Comparison of ENCODE assay signal across 8 cellular contexts in genomic region chr2:234888442-234888841, GRCh38.
DNase-seq lines count a peak whose midpoint lies in the region; ATAC-seq and TF ChIP-seq lines count a peak whose summit lies in the region.
"Not testable (repeated sequence)": the region's sequence is repeated elsewhere in the genome, so short reads cannot be mapped to it uniquely, and the experiment has no call there.

No MANE protein-coding gene starts in this region.

- not testable (repeated sequence) for H3K27me3 ChIP-seq in HCT116 (ENCODE audit: insufficient read depth, low read length); cardiac muscle cell; lower lobe of right lung (ENCODE audit: low read depth); skeletal muscle satellite cell (ENCODE audit: control insufficient read depth, insufficient read depth, low read length)

- H3K4me3 ChIP-seq in HCT116 (replicated peaks in 1 of 2; ENCODE audit: low read depth in 1 of 2, low read length in 2 of 2): peak overlapping the region; percentile 42 to 45; a peak in 3 of 4 replicates
- peak overlapping the region; percentile 18 for H3K4me3 ChIP-seq in cardiac muscle cell
- peak overlapping the region; percentile 17 for H3K4me3 ChIP-seq in lower lobe of right lung
- not testable (repeated sequence) for H3K4me3 ChIP-seq in skeletal muscle satellite cell (ENCODE audit: low read length)

- TF ChIP-seq CTCF in 22Rv1 (IDR thresholded peaks at IDR 0.05); HCT116 (IDR thresholded peaks at IDR 0.05 in 2 of 3, conservative IDR thresholded peaks at IDR 0.05 in 1 of 3; ENCODE audit: borderline replicate concordance in 1 of 3, insufficient read depth in 1 of 3, low read depth in 2 of 3, low read length in 2 of 3); WTC11 (IDR thresholded peaks at IDR 0.05); chondrocyte (IDR thresholded peaks at IDR 0.05); cardiac muscle cell (IDR thresholded peaks at IDR 0.05; ENCODE audit: low read depth, low read length); lower lobe of right lung (IDR thresholded peaks at IDR 0.05): not testable (repeated sequence)

- RAD21 ChIA-PET in HCT116 (lab: Charles Lee; ENCODE audit: low non-redundant PET in 1 of 2, low total read pairs in 2 of 2, uncharacterized antibody in 2 of 2, unreplicated experiment in 2 of 2): not testable (repeated sequence)

- not testable (repeated sequence) for H3K9me2 ChIP-seq in HCT116 (ENCODE audit: insufficient read depth)

- H3K4me2 ChIP-seq in HCT116 (ENCODE audit: low read length): peak overlapping the region; percentile 58; the same call in 1 of the 2 replicates
- H3K4me2 ChIP-seq in skeletal muscle satellite cell (ENCODE audit: low read length): peak overlapping the region; percentile 2

- not testable (repeated sequence) for TF ChIP-seq POLR2A in HCT116 (IDR thresholded peaks at IDR 0.05; ENCODE audit: borderline replicate concordance, extremely low read depth, insufficient read depth, insufficient read length)

- intact Hi-C loops in HCT116 (cut with micrococcal nuclease): loop anchor here (10.0 kb wide), 1 partner anchor 194 kb away; no protein-coding TSS in a partner anchor
- intact Hi-C loops in activated naive CD4-positive, alpha-beta T cell treated with anti-CD3 and anti-CD28 coated beads for 36 hours (cut with micrococcal nuclease); lower lobe of right lung (cut with DNase I): not testable (repeated sequence)

- H4K20me1 ChIP-seq in HCT116 (ENCODE audit: insufficient read depth): not testable (repeated sequence)

- peaks cover 33% of the 10 kb centered on the region for H3K4me1 Mint-ChIP-seq in WTC11
- not testable (repeated sequence) for H3K4me1 Mint-ChIP-seq in activated naive CD4-positive, alpha-beta T cell treated with anti-CD3 and anti-CD28 coated beads for 36 hours (ENCODE audit: low read depth); chondrocyte (ENCODE audit: low read depth)

- not testable (repeated sequence) for H3K27me3 Mint-ChIP-seq in WTC11 (ENCODE audit: low read depth); chondrocyte (ENCODE audit: low read depth)
- peaks cover 15% of the 10 kb centered on the region for H3K27me3 Mint-ChIP-seq in activated naive CD4-positive, alpha-beta T cell treated with anti-CD3 and anti-CD28 coated beads for 36 hours (ENCODE audit: low read depth)

- BruUV-seq in HCT116 (replicated peaks; lab: Mats Ljungman, UMichigan): not testable (repeated sequence)

- TF ChIP-seq RAD21 in HCT116 (IDR thresholded peaks at IDR 0.05; ENCODE audit: low read depth): not testable (repeated sequence)

- peak overlapping the region; percentile 34; the same call in 1 of the 2 replicates for H3K27ac ChIP-seq in 22Rv1
- H3K27ac ChIP-seq in HCT116 (ENCODE audit: low read depth, low read length): peak overlapping the region; percentile 51; the same call in 1 of the 2 replicates
- H3K27ac ChIP-seq in cardiac muscle cell: peak overlapping the region; percentile 75
- not testable (repeated sequence) for H3K27ac ChIP-seq in lower lobe of right lung

- H3K9ac ChIP-seq in HCT116 (ENCODE audit: low read length); skeletal muscle satellite cell (ENCODE audit: low read depth, low read length): not testable (repeated sequence)

- not testable (repeated sequence) for H3K9me3 ChIP-seq in HCT116 (ENCODE audit: control insufficient read depth in 1 of 2, insufficient read depth in 1 of 2, low read depth in 1 of 2, low read length in 2 of 2); cardiac muscle cell (ENCODE audit: low read depth); lower lobe of right lung; skeletal muscle satellite cell (replicated peaks; ENCODE audit: low read length)

- H3K27ac Mint-ChIP-seq in WTC11 (peak overlapping the region; percentile 97), chondrocyte (ENCODE audit: unreplicated experiment) (peak overlapping the region; percentile 70)
- H3K27ac Mint-ChIP-seq in activated naive CD4-positive, alpha-beta T cell treated with anti-CD3 and anti-CD28 coated beads for 36 hours: not testable (repeated sequence)

- H3K36me3 Mint-ChIP-seq in WTC11; activated naive CD4-positive, alpha-beta T cell treated with anti-CD3 and anti-CD28 coated beads for 36 hours (ENCODE audit: low read depth); chondrocyte (ENCODE audit: low read depth): not testable (repeated sequence)

- ATAC-seq in HCT116, WTC11, lower lobe of right lung: not testable (repeated sequence)

- POLR2A ChIA-PET in HCT116 (lab: Charles Lee): not testable (repeated sequence)
- POLR2A ChIA-PET in WTC11 (lab: Charles Lee): interaction anchor here (1.2 kb wide), 1 partner anchor 12 kb away, joined by 3 read pairs; no protein-coding TSS in a partner anchor

- not testable (repeated sequence) for DNase-seq in HCT116 (ENCODE audit: low read depth, low spot score); WTC11 (ENCODE audit: low spot score); activated naive CD4-positive, alpha-beta T cell treated with anti-CD3 and anti-CD28 coated beads for 36 hours; chondrocyte (ENCODE audit: low spot score); cardiac muscle cell (ENCODE audit: low read depth in 1 of 2, low spot score in 1 of 2); lower lobe of right lung

- H3K4me1 ChIP-seq in HCT116 (ENCODE audit: control insufficient read depth in 1 of 2, insufficient read depth in 2 of 2, low read length in 2 of 2) (peaks cover 7 to 11% of the 10 kb centered on the region in 2 experiments), cardiac muscle cell (ENCODE audit: low read depth) (peaks cover 14% of the 10 kb centered on the region)
- H3K4me1 ChIP-seq in lower lobe of right lung; skeletal muscle satellite cell (ENCODE audit: control insufficient read depth, insufficient read depth, low read length): not testable (repeated sequence)

- H2AFZ ChIP-seq in HCT116 (ENCODE audit: low read depth, low read length, poor library complexity, severe bottlenecking): not testable (repeated sequence)

- not testable (repeated sequence) for H3K79me2 ChIP-seq in HCT116 (ENCODE audit: insufficient read depth, low read length)

- CTCF ChIA-PET in HCT116 (lab: Charles Lee); WTC11 (lab: Charles Lee); activated naive CD4-positive, alpha-beta T cell treated with anti-CD3 and anti-CD28 coated beads for 36 hours (lab: Charles Lee): not testable (repeated sequence)

- not testable (repeated sequence) for H3K36me3 ChIP-seq in HCT116 (ENCODE audit: control insufficient read depth in 1 of 2, insufficient read depth in 2 of 2, low read length in 2 of 2); cardiac muscle cell; lower lobe of right lung; skeletal muscle satellite cell (ENCODE audit: insufficient read depth, low read length)

- H3K4me3 Mint-ChIP-seq in WTC11: peak overlapping the region; percentile 74
- peak overlapping the region; percentile 42 for H3K4me3 Mint-ChIP-seq in activated naive CD4-positive, alpha-beta T cell treated with anti-CD3 and anti-CD28 coated beads for 36 hours
- peak overlapping the region; percentile 68 for H3K4me3 Mint-ChIP-seq in chondrocyte (ENCODE audit: unreplicated experiment)

- not testable (repeated sequence) for H3K9me3 Mint-ChIP-seq in WTC11; activated naive CD4-positive, alpha-beta T cell treated with anti-CD3 and anti-CD28 coated beads for 36 hours; chondrocyte (ENCODE audit: low read depth)

TF ChIP-seq in WTC11, 78 proteins besides CTCF, POLR2A, EP300 and RAD21:
- peak; percentile 37; the same call in 1 of the 2 replicates for TF ChIP-seq MAX (CRISPR knock-in tag; IDR thresholded peaks at IDR 0.05)
TF ChIP-seq in WTC11: peak in this region for 1; not testable (repeated sequence) for 77.
